ENCODE assay signal across 8 cellular contexts in the genomic region with DNA sequence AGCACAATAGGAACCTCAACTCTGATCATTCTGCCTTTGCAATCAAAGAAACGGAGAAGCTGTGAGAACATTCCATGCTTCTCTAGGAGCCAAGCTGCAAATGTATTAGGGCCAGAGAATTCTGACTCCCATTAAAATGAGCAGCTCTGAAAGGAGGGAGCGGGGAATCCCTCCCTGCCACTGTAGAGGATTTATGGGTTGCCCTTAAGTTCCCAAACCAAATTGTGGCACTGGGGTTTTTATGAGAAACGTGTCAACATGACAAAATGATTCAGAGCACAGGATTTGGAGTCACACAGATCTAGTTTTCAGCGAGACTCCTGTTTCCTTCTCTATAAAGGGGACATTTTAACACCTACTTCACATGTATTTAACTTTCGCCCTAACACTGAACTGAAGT. TPM values are rescaled to one million over a fixed set of nuclear protein-coding genes. Genes with fewer than 3 reads are reported as not detected.
A peak's percentile ranks its signal among the peaks of the same experiment; 100 is the strongest.
DNase-seq lines count a peak whose midpoint lies in the region; ATAC-seq and TF ChIP-seq lines count a peak whose summit lies in the region.

No MANE protein-coding gene starts in this region.

- H3K36me3 ChIP-seq in ES-I3 (ENCODE audit: insufficient read depth, low read length), result no peaks in the 10 kb centered on the region
- no peaks in the 10 kb centered on the region for H3K36me3 ChIP-seq in SU-DHL-6 (ENCODE audit: low read length)
- no peaks in the 10 kb centered on the region for H3K36me3 ChIP-seq in fibroblast of lung (ENCODE audit: control insufficient read depth, insufficient read depth, low read length)

- no peak overlapping the region for H3K27ac ChIP-seq in SU-DHL-6 (ENCODE audit: low read depth, low read length)
- H3K27ac ChIP-seq in fibroblast of lung (ENCODE audit: insufficient read depth, low read length), result peak overlapping the region; percentile 98

- H3K9ac ChIP-seq in ES-I3 (ENCODE audit: low read depth, low read length) (peak overlapping the region; percentile 44; the same call in 1 of the 2 replicates), SU-DHL-6 (ENCODE audit: low read length) (no peak overlapping the region), fibroblast of lung (ENCODE audit: insufficient read depth, low read length) (peak overlapping the region; percentile 39)

- H3K79me2 ChIP-seq in SU-DHL-6 (ENCODE audit: insufficient read depth, low read length) (no peaks in the 10 kb centered on the region), fibroblast of lung (ENCODE audit: control insufficient read depth, insufficient read depth, low read length) (peaks cover 69% of the 10 kb centered on the region)

- H2AFZ ChIP-seq in SU-DHL-6 (ENCODE audit: low read depth, low read length, severe bottlenecking) (no peak overlapping the region), fibroblast of lung (ENCODE audit: low read length) (no peak overlapping the region)

- H4K20me1 ChIP-seq in SU-DHL-6 (ENCODE audit: low read depth, low read length), result peaks cover 3% of the 10 kb centered on the region; the same call in 1 of the 2 replicates
- H4K20me1 ChIP-seq in fibroblast of lung (ENCODE audit: control insufficient read depth, extremely low read depth, insufficient read depth, low read length), result peaks cover 6% of the 10 kb centered on the region

- DNase-seq in fibroblast of lung (ENCODE audit: low read depth in 2 of 2) (peak in 1 of 2 donors; percentile 57), renal cortical epithelial cell (ENCODE audit: low read depth) (peak; percentile 55), mesenteric fat pad (ENCODE audit: low spot score) (no peak), NCI-H2227 (lab: John Stamatoyannopoulos, UW; ENCODE audit: unreplicated experiment) (no peak)
- DNase-seq in stimulated activated naive B cell treated with anti-CD40 and anti-IgM and Interleukin-4, amounts not matched to agents 10 μg/mL and 1 μg/mL and 100 μg/mL, for 72 hours, result no peak
- DNase-seq in effector CD8-positive, alpha-beta T cell (lab: John Stamatoyannopoulos, UW), result no peak

- peaks cover 0 to 9% of the 10 kb centered on the region in 2 donors for H3K27me3 Mint-ChIP-seq in stimulated activated naive B cell treated with anti-CD40 and anti-IgM and Interleukin-4, amounts not matched to agents 10 μg/mL and 1 μg/mL and 100 μg/mL, for 72 hours

- H3K27me3 ChIP-seq in SU-DHL-6 (ENCODE audit: low read length) (no peaks in the 10 kb centered on the region), fibroblast of lung (ENCODE audit: control insufficient read depth, insufficient read depth, low read length) (no peaks in the 10 kb centered on the region)

- H3K4me1 ChIP-seq in ES-I3 (ENCODE audit: insufficient read depth, low read length) (peaks cover 10% of the 10 kb centered on the region), fibroblast of lung (ENCODE audit: control insufficient read depth, extremely low read depth, insufficient read depth, low read length) (peaks cover 5% of the 10 kb centered on the region)

- H3K4me2 ChIP-seq in SU-DHL-6 (ENCODE audit: low read depth, low read length, poor library complexity, severe bottlenecking) (peak overlapping the region; percentile 98), fibroblast of lung (ENCODE audit: extremely low read depth, insufficient read depth, low read length) (peak overlapping the region; percentile 53)

- H3K27ac Mint-ChIP-seq in stimulated activated naive B cell treated with anti-CD40 and anti-IgM and Interleukin-4, amounts not matched to agents 10 μg/mL and 1 μg/mL and 100 μg/mL, for 72 hours, result no peak overlapping the region

- H3K4me3 ChIP-seq in SU-DHL-6 (ENCODE audit: insufficient read depth, low read length, poor library complexity, severe bottlenecking), result no peak overlapping the region
- peak overlapping the region; percentile 55 to 95 (median 86) for H3K4me3 ChIP-seq in fibroblast of lung (replicated peaks in 1 of 4; ENCODE audit: control extremely low read depth in 1 of 4, insufficient read depth in 1 of 4, low read depth in 3 of 4, low read length in 4 of 4)

- H3K4me3 Mint-ChIP-seq in stimulated activated naive B cell treated with anti-CD40 and anti-IgM and Interleukin-4, amounts not matched to agents 10 μg/mL and 1 μg/mL and 100 μg/mL, for 72 hours, result peak overlapping the region in 1 of 2 donors; percentile 41

- H3K36me3 Mint-ChIP-seq in stimulated activated naive B cell treated with anti-CD40 and anti-IgM and Interleukin-4, amounts not matched to agents 10 μg/mL and 1 μg/mL and 100 μg/mL, for 72 hours, result peaks cover 6 to 14% of the 10 kb centered on the region in 2 donors

- ATAC-seq in stimulated activated naive B cell treated with anti-CD40 and anti-IgM and Interleukin-4, amounts not matched to agents 10 μg/mL and 1 μg/mL and 100 μg/mL, for 72 hours (replicated peaks), result no peak

- TF ChIP-seq CTCF in SU-DHL-6 (IDR thresholded peaks at IDR 0.05; ENCODE audit: insufficient read depth, low read length, poor library complexity, severe bottlenecking) (no peak), fibroblast of lung (conservative IDR thresholded peaks at IDR 0.05 in 1 of 2, IDR thresholded peaks at IDR 0.05 in 1 of 2; ENCODE audit: low read depth in 1 of 2, low read length in 2 of 2) (no peak)

- peaks cover 0 to 4% of the 10 kb centered on the region in 2 donors for H3K9me3 Mint-ChIP-seq in stimulated activated naive B cell treated with anti-CD40 and anti-IgM and Interleukin-4, amounts not matched to agents 10 μg/mL and 1 μg/mL and 100 μg/mL, for 72 hours

- H3K9me3 ChIP-seq in ES-I3 (ENCODE audit: control insufficient read depth, insufficient read depth, low read length) (no peaks in the 10 kb centered on the region), SU-DHL-6 (ENCODE audit: insufficient read depth, low read length) (no peaks in the 10 kb centered on the region), fibroblast of lung (ENCODE audit: control insufficient read depth, insufficient read depth, low read depth, low read length) (no peaks in the 10 kb centered on the region)

- H3K4me1 Mint-ChIP-seq in stimulated activated naive B cell treated with anti-CD40 and anti-IgM and Interleukin-4, amounts not matched to agents 10 μg/mL and 1 μg/mL and 100 μg/mL, for 72 hours, result peaks cover 19 to 32% of the 10 kb centered on the region in 2 donors

- no peaks in the 10 kb centered on the region for H3K9me2 ChIP-seq in SU-DHL-6 (replicated peaks; ENCODE audit: insufficient read depth, low read length)

- 0 out of 2 replicates have a peak, but pooled peaks cover 4% of the 10 kb centered on the region for H3F3A ChIP-seq in SU-DHL-6 (ENCODE audit: insufficient read depth)

RNA-seq across cellular contexts. Expression of gene IL6ST, which starts 1.8 kb away (rescaled TPM):
- total RNA-seq in fibroblast of lung (978 and 1,649 TPM in 2 replicates), renal cortical epithelial cell (216 and 325 TPM in 2 replicates), mesenteric fat pad (433 TPM)
- 768 and 830 TPM in 2 replicates for polyA plus RNA-seq in fibroblast of lung
- 226 and 274 TPM in 2 replicates for polyA plus RNA-seq in fibroblast of lung (2012)
- polyA minus RNA-seq in fibroblast of lung (ENCODE audit: low replicate concordance), result 138 and 171 TPM in 2 replicates
